15 cellular contexts compared by ENCODE assay signal in the genomic region with DNA sequence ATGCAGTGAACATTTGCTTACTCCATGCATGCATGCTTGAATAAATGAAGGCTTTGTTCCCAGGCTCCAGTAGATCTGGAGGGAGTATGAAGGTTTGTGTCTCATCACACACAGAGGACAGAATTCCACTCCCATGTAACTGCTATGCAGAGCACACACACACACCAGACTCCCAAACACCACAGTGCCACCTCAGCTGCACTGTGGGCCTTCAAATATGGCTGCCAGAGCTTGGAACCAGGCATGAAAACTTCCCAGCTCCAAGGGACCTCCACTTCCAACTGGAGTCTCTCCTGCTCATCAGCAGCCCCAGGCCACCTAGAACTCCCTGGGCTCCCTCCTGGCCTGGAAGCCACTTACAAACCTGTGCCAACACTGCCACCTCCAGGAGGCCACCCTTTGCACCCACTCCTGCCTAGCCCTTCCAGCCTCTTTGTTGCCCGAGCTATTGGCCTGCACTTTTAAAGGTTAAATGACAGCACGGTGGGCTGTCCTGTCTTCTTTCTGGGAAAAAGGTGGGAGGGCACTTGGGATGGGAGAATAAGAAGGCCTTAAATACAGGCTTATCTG.
DNase-seq lines count a peak whose midpoint lies in the region; TF ChIP-seq lines count a peak whose summit lies in the region.
"Had no signal": no experiment of that assay in that cellular context is flagged by ENCODE, and none has a peak within 500 bp of the region (broad histone marks: within the 10 kb centered on the region; RNA-seq: fewer than 3 reads in every experiment).

No MANE protein-coding gene starts in this region.

- H4K20me1 ChIP-seq in BLaER1, result no peaks in the 10 kb centered on the region

- TF ChIP-seq POLR2A in adrenal gland (IDR thresholded peaks at IDR 0.05), result no peak

- H3K4me2 ChIP-seq in BLaER1, result peak overlapping the region; percentile 91

- H3K4me3 ChIP-seq in BLaER1, result no peak overlapping the region
- no peak overlapping the region for H3K4me3 ChIP-seq in adrenal gland
- H3K4me3 ChIP-seq: Peyer's patch, thyroid gland had no signal

- H3K9me3 ChIP-seq in BLaER1 (no peaks in the 10 kb centered on the region), adrenal gland (replicated peaks in 1 of 3) (no peaks in the 10 kb centered on the region)
- H3K9me3 ChIP-seq: Peyer's patch, thyroid gland had no signal

- H3K27ac ChIP-seq in BLaER1 (no peak overlapping the region), adrenal gland (no peak overlapping the region)
- H3K27ac ChIP-seq: epithelial cell of prostate, Peyer's patch, thyroid gland had no signal

- H3K4me1 ChIP-seq in BLaER1 (peaks cover 100% of the 10 kb centered on the region), adrenal gland (replicated peaks in 1 of 2) (peaks cover 11 to 17% of the 10 kb centered on the region in 2 donors)
- H3K4me1 ChIP-seq: Peyer's patch had no signal

- DNase-seq in OCI-M1 (lab: John Stamatoyannopoulos, UW) (peak; percentile 4), iPS-NIHi7 (ENCODE audit: extremely low spot score) (peak; percentile 45), inferior parietal cortex (ENCODE audit: extremely low spot score) (no peak), AML-193 (lab: John Stamatoyannopoulos, UW) (no peak), adrenal gland (no peak)
- DNase-seq in stimulated activated CD4-positive, alpha-beta T cell treated with anti-CD3 and anti-CD28 coated beads, Interleukin-4, amount 100 ng/mL, for 24 hours, result no peak
- DNase-seq: activated naive CD8-positive, alpha-beta T cell treated with anti-CD3 and anti-CD28 coated beads, Interleukin-2, amount 10 ng/mL, durations not matched to agents 7 days and 5 days; head of caudate nucleus; left colon; NCI-H345; Peyer's patch; thyroid gland had no signal

- H3K36me3 ChIP-seq in BLaER1 (no peaks in the 10 kb centered on the region), adrenal gland (replicated peaks in 1 of 2) (no peaks in the 10 kb centered on the region)
- H3K36me3 ChIP-seq: Peyer's patch, thyroid gland had no signal

- TF ChIP-seq CTCF in GM12874 (IDR thresholded peaks at IDR 0.05; ENCODE audit: insufficient read depth, low read depth, low read length) (peak; percentile 11; the same call in 1 of the 2 replicates), adrenal gland (IDR thresholded peaks at IDR 0.05) (no peak)

- intact Hi-C loops in adrenal gland (cut with DNase I), result no loop called here

- no peaks in the 10 kb centered on the region for H3K27me3 ChIP-seq in BLaER1
- no peaks in the 10 kb centered on the region for H3K27me3 ChIP-seq in adrenal gland
- H3K27me3 ChIP-seq: Peyer's patch, thyroid gland had no signal

- WGBS in adrenal gland, 4 donors, result 95 to 100% (median 97%) methylated on average over 2 of the region's 2 CpGs

- no peak overlapping the region; the same call in 1 of the 2 replicates for H3K9ac ChIP-seq in BLaER1

Comparison
In these comparisons a context has a peak if more than half of its experiments do, and no peak if none do; other contexts are left out.
1. DNase-seq: peak in OCI-M1 (single experiment) and iPS-NIHi7 (single experiment); none in inferior parietal cortex (single experiment), AML-193 (0 of 2), adrenal gland (0 of 7) and stimulated activated CD4-positive, alpha-beta T cell treated with anti-CD3 and anti-CD28 coated beads, Interleukin-4, amount 100 ng/mL, for 24 hours (single experiment).